Comparison of ENCODE assay signal across 8 cellular contexts in genomic region chr1:168465942-168466702, GRCh38.
DNase-seq lines count a peak whose midpoint lies in the region; ATAC-seq, FAIRE-seq and TF ChIP-seq lines count a peak whose summit lies in the region.

No MANE protein-coding gene starts in this region.

- H3K27me3 ChIP-seq in DND-41 (ENCODE audit: insufficient read depth, low read length, poor library complexity) (no peaks in the 10 kb centered on the region), bronchial epithelial cell (ENCODE audit: control insufficient read depth, insufficient read depth, low read length) (no peaks in the 10 kb centered on the region), Karpas-422 (ENCODE audit: low read length) (no peaks in the 10 kb centered on the region)

- H3K36me3 ChIP-seq in DND-41 (ENCODE audit: insufficient read depth, low read length) = no peaks in the 10 kb centered on the region
- no peaks in the 10 kb centered on the region for H3K36me3 ChIP-seq in bronchial epithelial cell (ENCODE audit: control insufficient read depth, insufficient read depth, low read length)
- no peaks in the 10 kb centered on the region for H3K36me3 ChIP-seq in Karpas-422 (ENCODE audit: insufficient read depth, low read length)

- H3K9ac ChIP-seq in DND-41 (ENCODE audit: low read depth, low read length) (peak overlapping the region; percentile 32; the same call in 1 of the 2 replicates), Karpas-422 (ENCODE audit: low read length) (no peak overlapping the region)

- ATAC-seq in DND-41 (ENCODE audit: insufficient read depth, low read depth) = peak; percentile 85
- ATAC-seq in GM21723 (IDR thresholded peaks at IDR 0.05; ENCODE audit: unreplicated experiment) = peak; percentile 59

- no peaks in the 10 kb centered on the region for H4K20me1 ChIP-seq in DND-41 (ENCODE audit: insufficient read depth, low read length)
- H4K20me1 ChIP-seq in Karpas-422 (ENCODE audit: insufficient read depth, low read depth, low read length) = no peaks in the 10 kb centered on the region

- DNase-seq in DND-41 = peak; percentile 76
- DNase-seq in M059J (ENCODE audit: low read depth) = peak; percentile 92
- DNase-seq in SHP77 treated with DMSO at 0.1 percent for 48 hours (lab: John Stamatoyannopoulos, UW) = peak; percentile 98
- DNase-seq in bronchial epithelial cell (ENCODE audit: low read depth) = peak; percentile 76
- DNase-seq in renal cortical epithelial cell (ENCODE audit: low read depth) = peak; percentile 99
- no peak for DNase-seq in DMS114 treated with DMSO at 0.1 percent for 48 hours (lab: John Stamatoyannopoulos, UW; ENCODE audit: unreplicated experiment)
- no peak for DNase-seq in Karpas-422

- H3K79me2 ChIP-seq in DND-41 (ENCODE audit: insufficient read depth, low read length) (no peaks in the 10 kb centered on the region), Karpas-422 (ENCODE audit: low read length) (no peaks in the 10 kb centered on the region)

- H3K4me3 ChIP-seq in DND-41 (ENCODE audit: low read depth in 1 of 2, low read length in 2 of 2) (0 out of 4 replicates have a peak overlapping the region, but pooled peaks of 1 of the 2 experiments have one; percentile 2), bronchial epithelial cell (ENCODE audit: low read depth, low read length) (no peak overlapping the region), Karpas-422 (ENCODE audit: low read length) (no peak overlapping the region)

- FAIRE-seq in bronchial epithelial cell (lab: Jason Lieb, UNC) = no peak

- H3K4me2 ChIP-seq in DND-41 (ENCODE audit: insufficient read depth, low read length) (peak overlapping the region; percentile 31), Karpas-422 (ENCODE audit: low read depth, low read length, poor library complexity, severe bottlenecking) (no peak overlapping the region)

- H3K9me2 ChIP-seq in Karpas-422 (replicated peaks; ENCODE audit: insufficient read depth, low read length) = no peaks in the 10 kb centered on the region

- TF ChIP-seq CTCF in DND-41 (IDR thresholded peaks at IDR 0.05; ENCODE audit: borderline replicate concordance, extremely low read depth, low read length, poor library complexity, severe bottlenecking) (no peak), bronchial epithelial cell (IDR thresholded peaks at IDR 0.05; ENCODE audit: insufficient read depth, low read length, severe bottlenecking) (no peak)

- H2AFZ ChIP-seq in DND-41 (ENCODE audit: low read depth, low read length) = peak overlapping the region; percentile 68
- H2AFZ ChIP-seq in Karpas-422 (ENCODE audit: low read length) = no peak overlapping the region

- H3K9me3 ChIP-seq in DND-41 (ENCODE audit: insufficient read depth, low read length, severe bottlenecking) (peaks cover 6% of the 10 kb centered on the region), Karpas-422 (ENCODE audit: low read length) (no peaks in the 10 kb centered on the region)

- H3K27ac ChIP-seq in DND-41 (ENCODE audit: low read length) (peak overlapping the region; percentile 71), Karpas-422 (ENCODE audit: low read length) (no peak overlapping the region)

- H3K4me1 ChIP-seq in DND-41 (ENCODE audit: insufficient read depth, low read length) = peaks cover 36% of the 10 kb centered on the region
- H3K4me1 ChIP-seq in Karpas-422 (ENCODE audit: low read length) = no peaks in the 10 kb centered on the region

Comparison
In these comparisons a context has a peak if more than half of its experiments do, and no peak if none do; other contexts are left out.
1. DNase-seq: peak in DND-41 (single experiment), M059J (single experiment), SHP77 treated with DMSO at 0.1 percent for 48 hours (single experiment), bronchial epithelial cell (single experiment) and renal cortical epithelial cell (single experiment); none in DMS114 treated with DMSO at 0.1 percent for 48 hours (single experiment) and Karpas-422 (single experiment).